In genomic region chr10:127926455-127926854, GRCh38 we compare ENCODE assay signal across 21 cellular contexts. TPM values are rescaled to one million over a fixed set of nuclear protein-coding genes. Genes with fewer than 3 reads are reported as not detected.
A peak's percentile ranks its signal among the peaks of the same experiment; 100 is the strongest.
DNase-seq lines count a peak whose midpoint lies in the region; ATAC-seq and TF ChIP-seq lines count a peak whose summit lies in the region.
"Had no signal": no experiment of that assay in that cellular context is flagged by ENCODE, and none has a peak within 500 bp of the region (broad histone marks: within the 10 kb centered on the region; RNA-seq: fewer than 3 reads in every experiment).

No MANE protein-coding gene starts in this region.

- DNase-seq in HL-60 (ENCODE audit: low read depth in 1 of 2, low spot score in 1 of 2) (peak; percentile 52 to 66), SKM-1 (lab: John Stamatoyannopoulos, UW; ENCODE audit: unreplicated experiment) (peak; percentile 38), right cardiac atrium (peak in 1 of 3 donors; percentile 52), pons (ENCODE audit: low spot score) (peak; percentile 80), DMS79 (lab: John Stamatoyannopoulos, UW) (no peak), NCI-H187 treated with DMSO at 0.1 percent for 48 hours (lab: John Stamatoyannopoulos, UW) (no peak)
- no peak for DNase-seq in activated effector memory CD4-positive, alpha-beta T cell treated with Interleukin-2 at 50 U/mL for 16 hours
- DNase-seq: activated CD4-positive, alpha-beta memory T cell treated with anti-CD3 and anti-CD28 coated beads for 36 hours; activated naive CD8-positive, alpha-beta T cell treated with anti-CD3 and anti-CD28 coated beads, Interleukin-2, amount 50 U/mL, for 24 hours; activated T-cell treated with anti-CD3 and anti-CD28 coated beads, Interleukin-2, amount 50 U/mL, for 72 hours; endodermal cell; GM23248; NCI-H1930; NCI-H524 treated with DMSO at 0.1 percent for 48 hours; PC-9; retina; stimulated activated CD4-positive, alpha-beta T cell treated with anti-CD3 and anti-CD28 coated beads, Interleukin-2, amount 100 ng/mL, for 24 hours had no signal

- no peak for TF ChIP-seq CTCF in HL-60 (IDR thresholded peaks at IDR 0.05; ENCODE audit: insufficient read depth, low read length)

- intact Hi-C loops in right cardiac atrium (cut with DNase I) = loop anchor here in 1 of 4 donors (10.0 kb wide), 1 partner anchor 48 kb away; no protein-coding TSS in a partner anchor

- H3K27me3 ChIP-seq in HL-60 (ENCODE audit: insufficient read depth, poor library complexity, severe bottlenecking) = no peaks in the 10 kb centered on the region
- H3K27me3 ChIP-seq in right cardiac atrium (ENCODE audit: control insufficient read depth, insufficient read depth) = no peaks in the 10 kb centered on the region

- no peaks in the 10 kb centered on the region for H3K9me3 ChIP-seq in right cardiac atrium (ENCODE audit: control insufficient read depth, low read length)

- peaks cover 9% of the 10 kb centered on the region for H3K4me1 ChIP-seq in right cardiac atrium (ENCODE audit: control insufficient read depth, insufficient read depth, low read length)

- H3K27ac ChIP-seq in HL-60 (replicated peaks) (no peak overlapping the region), right cardiac atrium (ENCODE audit: low read length) (peak overlapping the region; percentile 23)
- H3K27ac ChIP-seq: GM23248, PC-9 had no signal

- H3K4me3 ChIP-seq in HL-60 (replicated peaks; ENCODE audit: insufficient read depth, low read length) (no peak overlapping the region), right cardiac atrium (ENCODE audit: low read length) (no peak overlapping the region)
- H3K4me3 ChIP-seq: GM12878, GM23248, PC-9 had no signal

- 58% methylated on average over 8 of the region's 8 CpGs for WGBS in right cardiac atrium

- peak; percentile 41 to 46 for ATAC-seq in right cardiac atrium
- ATAC-seq: activated naive CD8-positive, alpha-beta T cell treated with anti-CD3 and anti-CD28 coated beads, Interleukin-2, amount 50 U/mL, for 24 hours; activated T-cell treated with anti-CD3 and anti-CD28 coated beads, Interleukin-2, amount 50 U/mL, for 72 hours; GM12878; SK-N-SH treated with all-trans-retinoic acid at 6 μM for 48 hours had no signal

RNA-seq across cellular contexts. Expression of gene PTPRE, which starts 19.6 kb away (rescaled TPM):
- 10 to 100 TPM; 11.2 to 21.1 (median 13.8) TPM for total RNA-seq in right cardiac atrium
- polyA plus RNA-seq in right cardiac atrium = 6.7 TPM
- total RNA-seq: G401 had no signal

RNA-seq across cellular contexts. Expression of gene CLRN3, which starts 33.7 kb away (rescaled TPM):
- total RNA-seq in right cardiac atrium = not detected
- polyA plus RNA-seq in right cardiac atrium = not detected
- total RNA-seq: activated CD4-positive, alpha-beta memory T cell treated with anti-CD3 and anti-CD28 coated beads for 36 hours; activated T-cell treated with anti-CD3 and anti-CD28 coated beads, Interleukin-2, amount 50 U/mL, for 72 hours; endodermal cell; G401; GM12878; GM23248; PC-9 had no signal
- polyA plus RNA-seq: GM12878, GM23248, neural cell had no signal

Comparison
In these comparisons a context has a peak if more than half of its experiments do, and no peak if none do; other contexts are left out.
1. DNase-seq: peak in HL-60 (2 of 2), SKM-1 (single experiment) and pons (single experiment); none in activated effector memory CD4-positive, alpha-beta T cell treated with Interleukin-2 at 50 U/mL for 16 hours (single experiment), DMS79 (single experiment) and NCI-H187 treated with DMSO at 0.1 percent for 48 hours (single experiment).